ENCODE assay signal across 34 cellular contexts in the genomic region with DNA sequence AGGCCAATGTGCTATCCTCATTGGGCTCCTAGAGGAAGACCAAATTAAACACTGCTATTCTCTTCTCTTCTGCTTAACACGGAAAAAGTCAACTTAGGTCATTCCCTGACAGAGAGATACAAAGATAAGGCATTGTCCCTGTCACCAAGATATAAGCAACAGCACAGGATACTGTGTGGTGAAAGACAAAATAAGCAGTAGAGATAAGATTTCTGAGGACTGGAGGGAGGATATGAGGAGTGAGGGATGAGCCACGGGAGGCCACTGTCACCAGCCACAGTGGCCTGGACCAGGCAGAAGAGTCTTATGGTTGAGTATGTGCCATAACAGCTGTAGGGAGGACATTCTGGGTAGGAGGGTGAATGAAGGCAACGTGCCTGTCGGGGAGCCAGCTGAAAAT. TPM values are rescaled to one million over a fixed set of nuclear protein-coding genes. Genes with fewer than 3 reads are reported as not detected.
"Had no signal": no experiment of that assay in that cellular context is flagged by ENCODE, and none has a peak within 500 bp of the region (broad histone marks: within the 10 kb centered on the region; RNA-seq: fewer than 3 reads in every experiment).

No MANE protein-coding gene starts in this region.

- H3K27me3 ChIP-seq: adrenal gland, body of pancreas, esophagus squamous epithelium, gastroesophageal sphincter had no signal

- H3K4me3 ChIP-seq: adrenal gland, body of pancreas, esophagus squamous epithelium, gastroesophageal sphincter had no signal

- ATAC-seq: activated CD4-positive, alpha-beta T cell treated with anti-CD3 and anti-CD28 coated beads for 36 hours; activated CD4-positive, CD25-positive, alpha-beta regulatory T cell treated with anti-CD3 and anti-CD28 coated beads, Interleukin-2, amount 50 U/mL, for 24 hours; activated CD8-positive, alpha-beta memory T cell treated with anti-CD3 and anti-CD28 coated beads, Interleukin-2, amount 10 ng/mL, durations not matched to agents 7 days and 5 days; activated CD8-positive, alpha-beta T cell treated with anti-CD3 and anti-CD28 coated beads, Interleukin-2, amount 10 ng/mL, durations not matched to agents 7 days and 5 days; activated naive CD8-positive, alpha-beta T cell treated with anti-CD3 and anti-CD28 coated beads, Interleukin-2, amount 50 U/mL, for 24 hours; body of pancreas; gastroesophageal sphincter had no signal

- H3K4me1 ChIP-seq: body of pancreas had no signal

- H3K27me3 Mint-ChIP-seq: activated CD4-positive, alpha-beta memory T cell treated with anti-CD3 and anti-CD28 coated beads for 36 hours; activated CD4-positive, alpha-beta T cell treated with anti-CD3 and anti-CD28 coated beads, Interleukin-2, amount 10 ng/mL, durations not matched to agents 24 days and 14 days; activated naive CD8-positive, alpha-beta T cell treated with anti-CD3 and anti-CD28 coated beads for 36 hours; activated naive CD8-positive, alpha-beta T cell treated with anti-CD3 and anti-CD28 coated beads, Interleukin-2, amount 50 U/mL, for 24 hours had no signal

- H3K36me3 Mint-ChIP-seq: activated CD4-positive, alpha-beta memory T cell treated with anti-CD3 and anti-CD28 coated beads for 36 hours; activated CD8-positive, alpha-beta memory T cell treated with anti-CD3 and anti-CD28 coated beads, Interleukin-2, amount 10 ng/mL, durations not matched to agents 7 days and 5 days; activated naive CD4-positive, alpha-beta T cell treated with anti-CD3 and anti-CD28 coated beads, Interleukin-2, amount 50 U/mL, for 24 hours; activated naive CD8-positive, alpha-beta T cell treated with anti-CD3 and anti-CD28 coated beads for 36 hours had no signal

- H3K36me3 ChIP-seq: adrenal gland, esophagus squamous epithelium, gastroesophageal sphincter, WERI-Rb-1 had no signal

- H3K9me3 Mint-ChIP-seq: activated B cell treated with CpG ODN at 0.5 μM for 24 hours; activated CD4-positive, alpha-beta memory T cell treated with anti-CD3 and anti-CD28 coated beads for 36 hours; activated CD4-positive, alpha-beta T cell treated with anti-CD3 and anti-CD28 coated beads, Interleukin-2, amount 10 ng/mL, durations not matched to agents 24 days and 14 days; activated naive CD4-positive, alpha-beta T cell treated with anti-CD3 and anti-CD28 coated beads for 36 hours; activated naive CD4-positive, alpha-beta T cell treated with anti-CD3 and anti-CD28 coated beads, Interleukin-2, amount 50 U/mL, for 24 hours; activated naive CD8-positive, alpha-beta T cell treated with anti-CD3 and anti-CD28 coated beads for 36 hours; activated naive CD8-positive, alpha-beta T cell treated with anti-CD3 and anti-CD28 coated beads, Interleukin-2, amount 50 U/mL, for 24 hours; activated T-helper 1 cell treated with anti-CD3 and anti-CD28 coated beads, Interleukin-12 subunit alpha, Interleukin-12 subunit beta, Interleukin-2, Interleukin-4 antibody, amounts not matched to agents 30 ng/mL and 10 ng/mL and 1 ng/mL, durations not matched to agents 14 hours and 24 hours and 36 hours; activated T-helper 2 cell treated with anti-CD3 and anti-CD28 coated beads, Interferon-gamma antibody, Interleukin-2, Interleukin-4, amounts not matched to agents 10 μg/mL and 5 μg/mL and 100 μg/mL, durations not matched to agents 14 hours and 24 hours and 36 hours had no signal

- H3K27ac Mint-ChIP-seq: activated B cell treated with CpG ODN at 0.5 μM for 24 hours; activated CD4-positive, alpha-beta memory T cell treated with anti-CD3 and anti-CD28 coated beads for 36 hours; activated CD4-positive, alpha-beta T cell treated with anti-CD3 and anti-CD28 coated beads for 36 hours; activated CD4-positive, alpha-beta T cell treated with anti-CD3 and anti-CD28 coated beads, Interleukin-2, amount 10 ng/mL, durations not matched to agents 24 days and 14 days; activated CD8-positive, alpha-beta memory T cell treated with anti-CD3 and anti-CD28 coated beads, Interleukin-2, amount 10 ng/mL, durations not matched to agents 7 days and 5 days; activated CD8-positive, alpha-beta T cell treated with anti-CD3 and anti-CD28 coated beads, Interleukin-2, amount 10 ng/mL, durations not matched to agents 7 days and 5 days; activated naive CD4-positive, alpha-beta T cell treated with anti-CD3 and anti-CD28 coated beads for 36 hours; activated naive CD4-positive, alpha-beta T cell treated with anti-CD3 and anti-CD28 coated beads, Interleukin-2, amount 50 U/mL, for 24 hours; activated naive CD8-positive, alpha-beta T cell treated with anti-CD3 and anti-CD28 coated beads for 36 hours; activated naive CD8-positive, alpha-beta T cell treated with anti-CD3 and anti-CD28 coated beads, Interleukin-2, amount 50 U/mL, for 24 hours; activated T-helper 1 cell treated with anti-CD3 and anti-CD28 coated beads, Interleukin-12 subunit alpha, Interleukin-12 subunit beta, Interleukin-2, Interleukin-4 antibody, amounts not matched to agents 30 ng/mL and 10 ng/mL and 1 ng/mL, durations not matched to agents 14 hours and 24 hours and 36 hours; activated T-helper 2 cell treated with anti-CD3 and anti-CD28 coated beads, Interferon-gamma antibody, Interleukin-2, Interleukin-4, amounts not matched to agents 10 μg/mL and 5 μg/mL and 100 μg/mL, durations not matched to agents 14 hours and 24 hours and 36 hours had no signal

- H3K4me3 Mint-ChIP-seq: activated B cell treated with CpG ODN at 0.5 μM for 24 hours; activated CD4-positive, alpha-beta memory T cell treated with anti-CD3 and anti-CD28 coated beads for 36 hours; activated CD4-positive, alpha-beta T cell treated with anti-CD3 and anti-CD28 coated beads for 36 hours; activated CD4-positive, alpha-beta T cell treated with anti-CD3 and anti-CD28 coated beads, Interleukin-2, amount 10 ng/mL, durations not matched to agents 24 days and 14 days; activated CD8-positive, alpha-beta memory T cell treated with anti-CD3 and anti-CD28 coated beads, Interleukin-2, amount 10 ng/mL, durations not matched to agents 7 days and 5 days; activated CD8-positive, alpha-beta T cell treated with anti-CD3 and anti-CD28 coated beads, Interleukin-2, amount 10 ng/mL, durations not matched to agents 7 days and 5 days; activated naive CD4-positive, alpha-beta T cell treated with anti-CD3 and anti-CD28 coated beads for 36 hours; activated naive CD4-positive, alpha-beta T cell treated with anti-CD3 and anti-CD28 coated beads, Interleukin-2, amount 50 U/mL, for 24 hours; activated naive CD8-positive, alpha-beta T cell treated with anti-CD3 and anti-CD28 coated beads for 36 hours; activated naive CD8-positive, alpha-beta T cell treated with anti-CD3 and anti-CD28 coated beads, Interleukin-2, amount 50 U/mL, for 24 hours; activated T-helper 1 cell treated with anti-CD3 and anti-CD28 coated beads, Interleukin-12 subunit alpha, Interleukin-12 subunit beta, Interleukin-2, Interleukin-4 antibody, amounts not matched to agents 30 ng/mL and 10 ng/mL and 1 ng/mL, durations not matched to agents 14 hours and 24 hours and 36 hours had no signal

- H3K27ac ChIP-seq: body of pancreas, epithelial cell of prostate, esophagus squamous epithelium, gastroesophageal sphincter, WERI-Rb-1 had no signal

- H3K9me3 ChIP-seq: adrenal gland, body of pancreas, esophagus squamous epithelium, gastroesophageal sphincter had no signal

- DNase-seq: activated B cell treated with CpG ODN at 0.5 μM for 24 hours; activated CD4-positive, alpha-beta memory T cell treated with anti-CD3 and anti-CD28 coated beads for 36 hours; activated CD4-positive, alpha-beta T cell treated with anti-CD3 and anti-CD28 coated beads for 36 hours; activated CD4-positive, alpha-beta T cell treated with anti-CD3 and anti-CD28 coated beads, Interleukin-2, amount 10 ng/mL, durations not matched to agents 24 days and 14 days; activated CD8-positive, alpha-beta memory T cell treated with anti-CD3 and anti-CD28 coated beads, Interleukin-2, amount 10 ng/mL, durations not matched to agents 7 days and 5 days; activated CD8-positive, alpha-beta memory T cell treated with anti-CD3 and anti-CD28 coated beads, Interleukin-2, amount 50 U/mL, for 4 hours; activated CD8-positive, alpha-beta T cell treated with anti-CD3 and anti-CD28 coated beads, Interleukin-2, amount 10 ng/mL, durations not matched to agents 7 days and 5 days; activated effector memory CD4-positive, alpha-beta T cell treated with anti-CD3 and anti-CD28 coated beads, Interleukin-2, amount 50 U/mL, for 16 hours; activated naive CD4-positive, alpha-beta T cell treated with anti-CD3 and anti-CD28 coated beads for 36 hours; activated naive CD8-positive, alpha-beta T cell treated with anti-CD3 and anti-CD28 coated beads for 36 hours; activated naive CD8-positive, alpha-beta T cell treated with anti-CD3 and anti-CD28 coated beads, Interleukin-2, amount 50 U/mL, for 24 hours; activated T-cell treated with anti-CD3 and anti-CD28 coated beads, Interleukin-2, amount 50 U/mL, for 1 hour; activated T-cell treated with anti-CD3 and anti-CD28 coated beads, Interleukin-2, amount 50 U/mL, for 48 hours; adrenal gland; amygdala; aorta; body of pancreas; caudate nucleus; effector CD8-positive, alpha-beta T cell; esophagus squamous epithelium; foreskin melanocyte; T-helper 2 cell; WERI-Rb-1 had no signal

- H3K4me1 Mint-ChIP-seq: activated B cell treated with CpG ODN at 0.5 μM for 24 hours; activated CD4-positive, alpha-beta T cell treated with anti-CD3 and anti-CD28 coated beads for 36 hours; activated CD4-positive, alpha-beta T cell treated with anti-CD3 and anti-CD28 coated beads, Interleukin-2, amount 10 ng/mL, durations not matched to agents 24 days and 14 days; activated CD8-positive, alpha-beta memory T cell treated with anti-CD3 and anti-CD28 coated beads, Interleukin-2, amount 10 ng/mL, durations not matched to agents 7 days and 5 days; activated naive CD4-positive, alpha-beta T cell treated with anti-CD3 and anti-CD28 coated beads, Interleukin-2, amount 50 U/mL, for 24 hours; activated naive CD8-positive, alpha-beta T cell treated with anti-CD3 and anti-CD28 coated beads for 36 hours; activated naive CD8-positive, alpha-beta T cell treated with anti-CD3 and anti-CD28 coated beads, Interleukin-2, amount 50 U/mL, for 24 hours had no signal

RNA-seq across cellular contexts. Expression of a gene that starts 54.4 kb away (rescaled TPM):
- total RNA-seq: activated B cell treated with CpG ODN at 0.5 μM for 24 hours; activated CD4-positive, alpha-beta T cell treated with anti-CD3 and anti-CD28 coated beads, Interleukin-2, amount 10 ng/mL, durations not matched to agents 24 days and 14 days; activated naive CD4-positive, alpha-beta T cell treated with anti-CD3 and anti-CD28 coated beads for 36 hours; activated T-helper 1 cell treated with anti-CD3 and anti-CD28 coated beads, Interleukin-12 subunit alpha, Interleukin-12 subunit beta, Interleukin-2, Interleukin-4 antibody, amounts not matched to agents 30 ng/mL and 10 ng/mL and 1 ng/mL, durations not matched to agents 14 hours and 24 hours and 36 hours; body of pancreas; chondrocyte; dermis microvascular lymphatic vessel endothelial cell; endothelial cell of umbilical vein; esophagus squamous epithelium; fibroblast of villous mesenchyme; glomerular endothelial cell had no signal
